ENCODE assay signal across 1 cellular context in genomic region chr10:51083280-51083986, GRCh38.
A peak's percentile ranks its signal among the peaks of the same experiment; 100 is the strongest.
TF ChIP-seq lines count a peak whose summit lies in the region.

No MANE protein-coding gene starts in this region.

TF ChIP-seq in HEK293, 187 proteins besides CTCF, POLR2A, EP300 and RAD21 (continued from another document):
- TF ChIP-seq, protein P1, sequence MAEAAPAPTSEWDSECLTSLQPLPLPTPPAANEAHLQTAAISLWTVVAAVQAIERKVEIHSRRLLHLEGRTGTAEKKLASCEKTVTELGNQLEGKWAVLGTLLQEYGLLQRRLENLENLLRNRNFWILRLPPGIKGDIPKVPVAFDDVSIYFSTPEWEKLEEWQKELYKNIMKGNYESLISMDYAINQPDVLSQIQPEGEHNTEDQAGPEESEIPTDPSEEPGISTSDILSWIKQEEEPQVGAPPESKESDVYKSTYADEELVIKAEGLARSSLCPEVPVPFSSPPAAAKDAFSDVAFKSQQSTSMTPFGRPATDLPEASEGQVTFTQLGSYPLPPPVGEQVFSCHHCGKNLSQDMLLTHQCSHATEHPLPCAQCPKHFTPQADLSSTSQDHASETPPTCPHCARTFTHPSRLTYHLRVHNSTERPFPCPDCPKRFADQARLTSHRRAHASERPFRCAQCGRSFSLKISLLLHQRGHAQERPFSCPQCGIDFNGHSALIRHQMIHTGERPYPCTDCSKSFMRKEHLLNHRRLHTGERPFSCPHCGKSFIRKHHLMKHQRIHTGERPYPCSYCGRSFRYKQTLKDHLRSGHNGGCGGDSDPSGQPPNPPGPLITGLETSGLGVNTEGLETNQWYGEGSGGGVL (tag by site-specific recombination; IDR thresholded peaks at IDR 0.05): no peak
- TF ChIP-seq ZNF362 (tag by site-specific recombination; IDR thresholded peaks at IDR 0.05): 0 out of 2 replicates have a peak, but pooled peaks have one; percentile 17
- TF ChIP-seq ZNF10 (tag by site-specific recombination; IDR thresholded peaks at IDR 0.05): peak; percentile 86
TF ChIP-seq in HEK293: peak in this region for 3.
